In genomic region chr15:78951841-78952238, GRCh38 we compare ENCODE assay signal across 10 cellular contexts. TPM values are rescaled to one million over a fixed set of nuclear protein-coding genes. Genes with fewer than 3 reads are reported as not detected.
DNase-seq lines count a peak whose midpoint lies in the region; ATAC-seq and TF ChIP-seq lines count a peak whose summit lies in the region.
"Had no signal": no experiment of that assay in that cellular context is flagged by ENCODE, and none has a peak within 500 bp of the region (broad histone marks: within the 10 kb centered on the region; RNA-seq: fewer than 3 reads in every experiment).

No MANE protein-coding gene starts in this region.

- DNase-seq in DMS53 treated with DMSO at 0.1 percent for 48 hours (lab: John Stamatoyannopoulos, UW; ENCODE audit: unreplicated experiment) (peak; percentile 22), M059J (ENCODE audit: low read depth) (peak; percentile 78), choroid plexus epithelial cell (ENCODE audit: low read depth) (peak; percentile 28), SW480 (ENCODE audit: low spot score) (no peak)
- no peak for DNase-seq in natural killer cell treated with Interleukin-12 subunit alpha and Interleukin-12 subunit beta and Interleukin-15 and Interleukin-18, amount 100 ng/mL, for 72 hours (ENCODE audit: low spot score)
- DNase-seq: erythroblast; stimulated activated CD4-positive, alpha-beta T cell treated with anti-CD3 and anti-CD28 coated beads, Interleukin-2, amount 100 ng/mL, for 48 hours had no signal

- no peaks in the 10 kb centered on the region for H3K36me3 ChIP-seq in mucosa of stomach (ENCODE audit: control insufficient read depth, insufficient read depth, low read length)

- ATAC-seq in GM19035 (IDR thresholded peaks at IDR 0.05; ENCODE audit: unreplicated experiment), result no peak
- no peak for ATAC-seq in natural killer cell treated with Interleukin-12 subunit alpha and Interleukin-12 subunit beta and Interleukin-15 and Interleukin-18, amount 100 ng/mL, for 72 hours
- no peak for ATAC-seq in GM21423 (IDR thresholded peaks at IDR 0.05; ENCODE audit: unreplicated experiment)

- H3K4me1 ChIP-seq in mucosa of stomach (ENCODE audit: control insufficient read depth, insufficient read depth, low read length), result peaks cover 51% of the 10 kb centered on the region

- no peaks in the 10 kb centered on the region for H3K9me3 ChIP-seq in mucosa of stomach (ENCODE audit: control insufficient read depth, low read length)

- H3K9ac ChIP-seq in mucosa of stomach (ENCODE audit: low read length), result peak overlapping the region; percentile 32

- no peak overlapping the region for H3K4me3 ChIP-seq in choroid plexus epithelial cell (ENCODE audit: low read depth, low read length)
- no peak overlapping the region for H3K4me3 ChIP-seq in mucosa of stomach (ENCODE audit: low read length)

- H3K27me3 Mint-ChIP-seq in natural killer cell treated with Interleukin-12 subunit alpha and Interleukin-12 subunit beta and Interleukin-15 and Interleukin-18, amount 100 ng/mL, for 72 hours, result peaks cover 7 to 17% of the 10 kb centered on the region in 2 donors

- H3K27me3 ChIP-seq in mucosa of stomach (ENCODE audit: control insufficient read depth, insufficient read depth, low read length), result no peaks in the 10 kb centered on the region

- H3K9me3 Mint-ChIP-seq in natural killer cell treated with Interleukin-12 subunit alpha and Interleukin-12 subunit beta and Interleukin-15 and Interleukin-18, amount 100 ng/mL, for 72 hours, result no peaks in the 10 kb centered on the region

- H3K4me3 Mint-ChIP-seq in natural killer cell treated with Interleukin-12 subunit alpha and Interleukin-12 subunit beta and Interleukin-15 and Interleukin-18, amount 100 ng/mL, for 72 hours, result no peak overlapping the region

- no peak overlapping the region for H3K27ac Mint-ChIP-seq in natural killer cell treated with Interleukin-12 subunit alpha and Interleukin-12 subunit beta and Interleukin-15 and Interleukin-18, amount 100 ng/mL, for 72 hours

- no peak for TF ChIP-seq CTCF in choroid plexus epithelial cell (conservative IDR thresholded peaks at IDR 0.05; ENCODE audit: low read depth, low read length)

- no peaks in the 10 kb centered on the region for H3K36me3 Mint-ChIP-seq in natural killer cell treated with Interleukin-12 subunit alpha and Interleukin-12 subunit beta and Interleukin-15 and Interleukin-18, amount 100 ng/mL, for 72 hours

- H3K4me1 Mint-ChIP-seq in natural killer cell treated with Interleukin-12 subunit alpha and Interleukin-12 subunit beta and Interleukin-15 and Interleukin-18, amount 100 ng/mL, for 72 hours (ENCODE audit: low read depth in 2 of 2), result peaks cover 0 to 8% of the 10 kb centered on the region in 2 donors

RNA-seq across cellular contexts. Expression of gene CTSH, which starts 7.0 kb away (rescaled TPM):
- total RNA-seq in M059J (2014; rRNA removed; shearing (Covaris generic)), result 45.5 and 95.4 TPM in 2 replicates
- total RNA-seq in natural killer cell treated with Interleukin-12 subunit alpha and Interleukin-12 subunit beta and Interleukin-15 and Interleukin-18, amount 100 ng/mL, for 72 hours, result 10 to 100 TPM; 16.1 to 25.2 TPM

Comparison
In these comparisons a context has a peak if more than half of its experiments do, and no peak if none do; other contexts are left out.
1. DNase-seq: peak in DMS53 treated with DMSO at 0.1 percent for 48 hours (single experiment), M059J (single experiment) and choroid plexus epithelial cell (single experiment); none in natural killer cell treated with Interleukin-12 subunit alpha and Interleukin-12 subunit beta and Interleukin-15 and Interleukin-18, amount 100 ng/mL, for 72 hours (single experiment) and SW480 (single experiment).